15 cellular contexts compared by ENCODE assay signal in genomic region chr3:160170409-160171370, GRCh38. TPM values are rescaled to one million over a fixed set of nuclear protein-coding genes. Genes with fewer than 3 reads are reported as not detected.
DNase-seq lines count a peak whose midpoint lies in the region; ATAC-seq, FAIRE-seq and TF ChIP-seq lines count a peak whose summit lies in the region.
"Had no signal": no experiment of that assay in that cellular context is flagged by ENCODE, and none has a peak within 500 bp of the region (broad histone marks: within the 10 kb centered on the region; RNA-seq: fewer than 3 reads in every experiment).

No MANE protein-coding gene starts in this region.

- FAIRE-seq in H1 (lab: Jason Lieb, UNC): no peak

- no peak overlapping the region for H2BK12ac ChIP-seq in H1 (ENCODE audit: low read depth, low read length)

- H2BK20ac ChIP-seq in H1 (ENCODE audit: low read length): no peak overlapping the region

- 86% methylated on average over 2 of the region's 3 CpGs; no CpG with 5 or more reads in 1 of the 2 experiments for whole genome bisulfite sequencing in H1 (ENCODE audit: extremely low coverage in 1 of 2, insufficient coverage in 1 of 2, insufficient read length in 1 of 2, insufficient replicate concordance in 2 of 2, low coverage in 1 of 2, low lambda C conversion rate in 2 of 2, missing lambda C conversion rate in 1 of 2), 2 experiments

- H3K56ac ChIP-seq in H1 (replicated peaks; ENCODE audit: insufficient read length, low read depth, low read length): no peak overlapping the region

- H4K91ac ChIP-seq in H1 (replicated peaks; ENCODE audit: insufficient read length, low read length): no peak overlapping the region

- CTCF ChIA-PET in H1 (lab: Charles Lee; ENCODE audit: partially characterized antibody): interaction anchor here (0.7 to 1.7 kb wide), 8 partner anchors 8 to 165 kb away, joined by 3 to 8 read pairs (median 3); no protein-coding TSS in a partner anchor

- H3K14ac ChIP-seq in H1 (ENCODE audit: insufficient read length): no peak overlapping the region

- H3K4me3 ChIP-seq in H1 (ENCODE audit: extremely low read depth in 1 of 4, insufficient read depth in 2 of 4, low read depth in 3 of 4, low read length in 4 of 4): no peak overlapping the region
- H3K4me3 ChIP-seq: cardiac muscle cell, heart left ventricle, SK-N-MC, tibial artery had no signal

- no peaks in the 10 kb centered on the region for H3K9me3 ChIP-seq in H1 (ENCODE audit: insufficient read depth in 2 of 2, low read depth in 1 of 2, low read length in 1 of 2)
- H3K9me3 ChIP-seq: heart left ventricle, neutrophil, tibial artery had no signal

- no peak overlapping the region for H3K23ac ChIP-seq in H1 (ENCODE audit: insufficient read length)

- H3K4ac ChIP-seq in H1 (replicated peaks; ENCODE audit: insufficient read length, low read depth, low read length): no peak overlapping the region

- no peak for TF ChIP-seq RAD21 in H1 (IDR thresholded peaks at IDR 0.05 in 1 of 2, conservative IDR thresholded peaks at IDR 0.05 in 1 of 2; ENCODE audit: low read depth in 2 of 2, low read length in 2 of 2)

- no peak overlapping the region for H2BK5ac ChIP-seq in H1 (ENCODE audit: low read depth, low read length)

- H2AK5ac ChIP-seq in H1 (ENCODE audit: low read depth, low read length): no peak overlapping the region

- H3K79me2 ChIP-seq in H1 (ENCODE audit: control insufficient read depth in 1 of 2, insufficient read depth in 2 of 2, low read length in 2 of 2): no peaks in the 10 kb centered on the region

- no peak overlapping the region for H2AFZ ChIP-seq in H1 (ENCODE audit: low read length)

- H3K23me2 ChIP-seq in H1 (ENCODE audit: low read depth, low read length): no peaks in the 10 kb centered on the region

- H4K8ac ChIP-seq in H1 (ENCODE audit: extremely low read depth, insufficient read depth, low read length): no peak overlapping the region

- H3K18ac ChIP-seq in H1 (ENCODE audit: extremely low read depth, low read length): no peak overlapping the region

- no peaks in the 10 kb centered on the region for H3K79me1 ChIP-seq in H1 (ENCODE audit: low read depth, low read length)

- TF ChIP-seq POLR2A in H1 (IDR thresholded peaks at IDR 0.05; ENCODE audit: control extremely low read depth in 1 of 2, low read depth in 2 of 2, low read length in 2 of 2): no peak

- H3K4me1 ChIP-seq in H1 (replicated peaks in 1 of 4; ENCODE audit: control insufficient read depth in 3 of 4, insufficient read depth in 4 of 4, low read length in 3 of 4): no peaks in the 10 kb centered on the region; a peak in 1 of 7 replicates
- H3K4me1 ChIP-seq: tibial artery had no signal

- no peak overlapping the region for H3K4me2 ChIP-seq in H1 (ENCODE audit: insufficient read depth in 1 of 2, low read depth in 2 of 2, low read length in 2 of 2)

- no peaks in the 10 kb centered on the region for H4K20me1 ChIP-seq in H1 (replicated peaks in 1 of 2; ENCODE audit: control insufficient read depth in 1 of 2, insufficient read depth in 2 of 2, low read length in 2 of 2)

- no peak overlapping the region for H2BK15ac ChIP-seq in H1 (ENCODE audit: low read length)

- no peak overlapping the region for H3K9ac ChIP-seq in H1 (replicated peaks in 1 of 4; ENCODE audit: extremely low read depth in 1 of 4, low read depth in 3 of 4, low read length in 3 of 4)

- POLR2A ChIA-PET in H1 (lab: Charles Lee; ENCODE audit: partially characterized antibody): no interaction called here

- no peaks in the 10 kb centered on the region for H3K36me3 ChIP-seq in H1 (ENCODE audit: control insufficient read depth in 2 of 4, insufficient read depth in 4 of 4, low read length in 3 of 4)
- H3K36me3 ChIP-seq: cardiac muscle cell, heart left ventricle, neutrophil, tibial artery had no signal

- H4K5ac ChIP-seq in H1 (ENCODE audit: insufficient read length, low read depth, low read length): no peak overlapping the region

- ATAC-seq in GM18870 (IDR thresholded peaks at IDR 0.05; ENCODE audit: unreplicated experiment) (peak; percentile 81), GM21381 (IDR thresholded peaks at IDR 0.05; ENCODE audit: unreplicated experiment) (peak; percentile 70), HG03103 (IDR thresholded peaks at IDR 0.05; ENCODE audit: low read depth, unreplicated experiment) (peak; percentile 53)
- ATAC-seq: CD8-positive, alpha-beta T cell; heart left ventricle had no signal

- no peak for DNase-seq in H1 (ENCODE audit: low read depth in 1 of 2, low spot score in 2 of 2)
- no peak for DNase-seq in NCI-H1105 treated with DMSO at 0.1 percent for 48 hours (lab: John Stamatoyannopoulos, UW)
- no peak for DNase-seq in DMS153 treated with DMSO at 0.1 percent for 48 hours (lab: John Stamatoyannopoulos, UW; ENCODE audit: unreplicated experiment)
- DNase-seq in NCI-H1092 (lab: John Stamatoyannopoulos, UW): no peak
- DNase-seq: activated CD4-positive, alpha-beta T cell treated with anti-CD3 and anti-CD28 coated beads for 1 hour; CD8-positive, alpha-beta T cell; heart left ventricle; NCI-H146; tibial artery had no signal

- H2BK120ac ChIP-seq in H1 (replicated peaks; ENCODE audit: low read depth, low read length): no peak overlapping the region

- no peak for TF ChIP-seq EP300 in H1 (IDR thresholded peaks at IDR 0.05; ENCODE audit: borderline replicate concordance in 1 of 2, low read depth in 2 of 2, low read length in 2 of 2)

- TF ChIP-seq CTCF in H1 (IDR thresholded peaks at IDR 0.05; ENCODE audit: control extremely low read depth in 1 of 3, insufficient read depth in 1 of 3, low read depth in 1 of 3, low read length in 3 of 3): no peak

- H3K27me3 ChIP-seq in H1 (replicated peaks in 1 of 4; ENCODE audit: control insufficient read depth in 3 of 4, extremely low read depth in 1 of 4, insufficient read depth in 3 of 4, low read length in 3 of 4): no peaks in the 10 kb centered on the region
- H3K27me3 ChIP-seq: cardiac muscle cell, heart left ventricle, neutrophil, tibial artery had no signal

- H3K27ac ChIP-seq in H1 (ENCODE audit: low read depth, low read length): no peak overlapping the region
- H3K27ac ChIP-seq: cardiac muscle cell, heart left ventricle, neutrophil, SK-N-MC, tibial artery had no signal

TF ChIP-seq in H1, 55 proteins besides CTCF, POLR2A, EP300 and RAD21:
- no peak for TF ChIP-seq RXRA (IDR thresholded peaks at IDR 0.05; ENCODE audit: insufficient read depth, low read depth, low read length)
- no peak for TF ChIP-seq JUND (IDR thresholded peaks at IDR 0.05; ENCODE audit: low read length)
- TF ChIP-seq KDM1A (IDR thresholded peaks at IDR 0.05; ENCODE audit: borderline replicate concordance, low read length): 0 out of 2 replicates have a peak, but pooled peaks have one; percentile 20

RNA-seq across cellular contexts. Expression of gene C3orf80, which starts 54.5 kb away (rescaled TPM):
- total RNA-seq in H1 (2021; fragmentation: NEBNext Ultra II Directional; extraction: Animal tissue kit (Norgen Biotek cat#: 25700)): 1.1 TPM in 2 replicates
- 0.46 and 0.57 TPM in 2 replicates for polyA plus RNA-seq in H1 (2011; rRNA removed)
- polyA plus RNA-seq in H1 (2011; cell fraction: cytosol; rRNA removed): 0.54 TPM
- 0.94 TPM for polyA plus RNA-seq in H1 (2011; cell fraction: nucleus; rRNA removed)
- polyA plus RNA-seq in H1 (2012, experiment 1 of 2): 0.52 to 0.72 TPM (median 0.66 TPM) in 4 replicates
- 0.16 TPM for polyA plus RNA-seq in H1 (2012, experiment 2 of 2)
- 0.43 TPM for polyA plus RNA-seq in H1 (2013, experiment 1 of 2)
- polyA plus RNA-seq in H1 (2013, experiment 2 of 2): 0.50 TPM
- 0.29 and 0.32 TPM in 2 replicates for polyA minus RNA-seq in H1 (2011; rRNA and poly(A)+ RNA removed)
- 0.73 TPM for polyA minus RNA-seq in H1 (2011; cell fraction: cytosol; rRNA and poly(A)+ RNA removed)
- polyA minus RNA-seq in H1 (2011; cell fraction: nucleus; rRNA and poly(A)+ RNA removed): 1.7 TPM
- total RNA-seq: CD8-positive, alpha-beta T cell had no signal
